Comparison of ENCODE assay signal across 8 cellular contexts in genomic region chr6:42745083-42745637, GRCh38. TPM values are rescaled to one million over a fixed set of nuclear protein-coding genes. Genes with fewer than 3 reads are reported as not detected.
DNase-seq lines count a peak whose midpoint lies in the region; ATAC-seq and TF ChIP-seq lines count a peak whose summit lies in the region.

No MANE protein-coding gene starts in this region.

- intact Hi-C loops in sciatic nerve (cut with DNase I), result loop anchor here (10.0 kb wide), 1 partner anchor 130 kb away; the partner anchor contains the start of gene RPL7L1

- peaks cover 0 to 7% of the 10 kb centered on the region in 2 donors for H3K9me3 Mint-ChIP-seq in activated naive CD4-positive, alpha-beta T cell treated with anti-CD3 and anti-CD28 coated beads, Interleukin-2, amount 50 U/mL, for 72 hours

- peak overlapping the region; percentile 82 to 97 for H3K4me3 ChIP-seq in right atrium auricular region

- no peaks in the 10 kb centered on the region for H3K9me3 ChIP-seq in right atrium auricular region

- peaks cover 0 to 26% of the 10 kb centered on the region in 2 donors for H3K4me1 ChIP-seq in right atrium auricular region

- peak in 1 of 2 donors; percentile 25 for ATAC-seq in activated naive CD4-positive, alpha-beta T cell treated with anti-CD3 and anti-CD28 coated beads, Interleukin-2, amount 50 U/mL, for 72 hours
- no peak for ATAC-seq in sciatic nerve

- H3K36me3 Mint-ChIP-seq in activated naive CD4-positive, alpha-beta T cell treated with anti-CD3 and anti-CD28 coated beads, Interleukin-2, amount 50 U/mL, for 72 hours, result peaks cover 26% of the 10 kb centered on the region in 2 donors

- DNase-seq in NCI-H2171 treated with DMSO at 0.1 percent for 48 hours (lab: John Stamatoyannopoulos, UW) (peak; percentile 33), NCI-H2171 (lab: John Stamatoyannopoulos, UW) (no peak), NAMALWA (ENCODE audit: low spot score) (peak; percentile 51), right atrium auricular region (ENCODE audit: low spot score) (no peak), sciatic nerve (ENCODE audit: low spot score) (peak; percentile 65), putamen (ENCODE audit: low spot score) (no peak), OCI-M2 (lab: John Stamatoyannopoulos, UW; ENCODE audit: unreplicated experiment) (no peak)
- peak; percentile 10 to 67 for DNase-seq in activated naive CD4-positive, alpha-beta T cell treated with anti-CD3 and anti-CD28 coated beads, Interleukin-2, amount 50 U/mL, for 72 hours (ENCODE audit: low spot score in 2 of 2)

- H3K36me3 ChIP-seq in right atrium auricular region, result no peaks in the 10 kb centered on the region

- H3K27ac ChIP-seq in right atrium auricular region, result peak overlapping the region; percentile 83 to 94

- no peaks in the 10 kb centered on the region for H3K27me3 ChIP-seq in right atrium auricular region

- peak overlapping the region in 1 of 2 donors; percentile 90 for H3K27ac Mint-ChIP-seq in activated naive CD4-positive, alpha-beta T cell treated with anti-CD3 and anti-CD28 coated beads, Interleukin-2, amount 50 U/mL, for 72 hours

- TF ChIP-seq CTCF in right atrium auricular region (IDR thresholded peaks at IDR 0.05), result no peak

RNA-seq across cellular contexts. Expression of gene TBCC, which starts 0.7 kb away (rescaled TPM):
- 10 to 100 TPM; 14.2 to 19.5 TPM for total RNA-seq in activated naive CD4-positive, alpha-beta T cell treated with anti-CD3 and anti-CD28 coated beads, Interleukin-2, amount 50 U/mL, for 72 hours
- total RNA-seq in right atrium auricular region (10 to 100 TPM; 18.8 to 21.4 TPM), sciatic nerve (12.7 TPM)

RNA-seq across cellular contexts. Expression of gene PRPH2, which starts 22.8 kb away (rescaled TPM):
- not detected for total RNA-seq in activated naive CD4-positive, alpha-beta T cell treated with anti-CD3 and anti-CD28 coated beads, Interleukin-2, amount 50 U/mL, for 72 hours
- total RNA-seq in right atrium auricular region, result 1 to 10 TPM in 1 of 2 donors, under 1 TPM in 1; 0.90 to 1.1 TPM
- total RNA-seq in sciatic nerve, result 2.4 TPM

RNA-seq across cellular contexts. Expression of gene BICRAL, which starts 36.7 kb away (rescaled TPM):
- total RNA-seq in activated naive CD4-positive, alpha-beta T cell treated with anti-CD3 and anti-CD28 coated beads, Interleukin-2, amount 50 U/mL, for 72 hours, result 10 to 100 TPM; 12.4 to 15.0 TPM
- total RNA-seq in right atrium auricular region (10 to 100 TPM in 1 of 2 donors, 1 to 10 TPM in 1; 9.6 to 14.1 TPM), sciatic nerve (27.7 TPM)

Comparison
In these comparisons a context has a peak if more than half of its experiments do, and no peak if none do; other contexts are left out.
1. DNase-seq: peak in NCI-H2171 treated with DMSO at 0.1 percent for 48 hours (single experiment), NAMALWA (single experiment), activated naive CD4-positive, alpha-beta T cell treated with anti-CD3 and anti-CD28 coated beads, Interleukin-2, amount 50 U/mL, for 72 hours (2 of 2) and sciatic nerve (single experiment); none in NCI-H2171 (single experiment), right atrium auricular region (single experiment), putamen (single experiment) and OCI-M2 (single experiment).